ENCODE assay signal across 15 cellular contexts in genomic region chr22:22652573-22652972, GRCh38. TPM values are rescaled to one million over a fixed set of nuclear protein-coding genes. Genes with fewer than 3 reads are reported as not detected.
DNase-seq lines count a peak whose midpoint lies in the region; ATAC-seq, FAIRE-seq and TF ChIP-seq lines count a peak whose summit lies in the region.
"Not testable (repeated sequence)": the region's sequence is repeated elsewhere in the genome, so short reads cannot be mapped to it uniquely, and the experiment has no call there.
"Had no signal": no experiment of that assay in that cellular context is flagged by ENCODE, and none has a peak within 500 bp of the region (broad histone marks: within the 10 kb centered on the region; RNA-seq: fewer than 3 reads in every experiment).

No MANE protein-coding gene starts in this region.

- not testable (repeated sequence) for H3K9me3 Mint-ChIP-seq in memory B cell, neural progenitor cell

- not testable (repeated sequence) for H3K4ac ChIP-seq in IMR-90 (ENCODE audit: low read depth, low read length)

- no CpG with 5 or more reads among the region's 6 CpGs for WGBS in IMR-90 (ENCODE audit: extremely low coverage in 2 of 2, insufficient read length in 1 of 2), 2 experiments
- no CpG with 5 or more reads among the region's 6 CpGs for WGBS in GM12878 (ENCODE audit: insufficient coverage, insufficient replicate concordance, low lambda C conversion rate, missing lambda C conversion rate)

- not testable (repeated sequence) for H3F3A ChIP-seq in neural progenitor cell (ENCODE audit: low read depth)

- peaks cover 18% of the 10 kb centered on the region for H3K4me1 Mint-ChIP-seq in memory B cell
- peaks cover 13% of the 10 kb centered on the region for H3K4me1 Mint-ChIP-seq in neural progenitor cell

- H4K8ac ChIP-seq in IMR-90 (ENCODE audit: low read depth in 2 of 2, low read length in 2 of 2): not testable (repeated sequence)

- not testable (repeated sequence) for H3K18ac ChIP-seq in IMR-90 (ENCODE audit: low read depth, low read length)

- not testable (repeated sequence) for ATAC-seq in IMR-90 (ENCODE audit: low read depth); GM12878; memory B cell (ENCODE audit: low read depth)

- dilution Hi-C loops in IMR-90 (cut with HindIII; ENCODE audit: low sequenced_read_pairs, unreplicated experiment): not testable (repeated sequence)

- not testable (repeated sequence) for H3K4me2 ChIP-seq in IMR-90 (ENCODE audit: low read depth, low read length); GM12878 (ENCODE audit: control insufficient read depth, insufficient read depth); neural progenitor cell

- H2BK5ac ChIP-seq in IMR-90 (ENCODE audit: low read depth, low read length, poor library complexity, severe bottlenecking): peak overlapping the region; percentile 54

- not testable (repeated sequence) for H3K14ac ChIP-seq in IMR-90 (replicated peaks; ENCODE audit: low read depth, low read length)

- RAD21 ChIA-PET in GM12878 (lab: Charles Lee; ENCODE audit: unreplicated experiment): not testable (repeated sequence)

- H3K27me3 Mint-ChIP-seq in memory B cell; neural progenitor cell (ENCODE audit: insufficient read depth, low read depth): not testable (repeated sequence)

- SMC1A ChIA-PET in GM12878 (lab: Charles Lee; ENCODE audit: uncharacterized antibody, unreplicated experiment): not testable (repeated sequence)

- H3K9ac ChIP-seq in IMR-90 (ENCODE audit: low read depth, low read length); GM12878 (ENCODE audit: control insufficient read depth, insufficient read depth, low read length); neural progenitor cell: not testable (repeated sequence)

- CTCF ChIA-PET in IMR-90 (lab: Yijun Ruan, JAX); GM12878 (lab: Yijun Ruan, JAX): not testable (repeated sequence)

- TF ChIP-seq POLR2A in IMR-90 (IDR thresholded peaks at IDR 0.05; ENCODE audit: low read depth, low read length); GM12878 (IDR thresholded peaks at IDR 0.05; ENCODE audit: low read depth, low read length): not testable (repeated sequence)

- not testable (repeated sequence) for H3K9me1 ChIP-seq in IMR-90 (ENCODE audit: insufficient read depth, low read length)

- H2AK9ac ChIP-seq in IMR-90 (replicated peaks; ENCODE audit: low read depth, low read length, poor library complexity): not testable (repeated sequence)

- not testable (repeated sequence) for H3K36me3 Mint-ChIP-seq in memory B cell, neural progenitor cell

- not testable (repeated sequence) for H3K4me1 ChIP-seq in IMR-90 (ENCODE audit: control insufficient read depth, insufficient read depth, low read length); GM12878 (ENCODE audit: control insufficient read depth, insufficient read depth, low read length); neural progenitor cell

- not testable (repeated sequence) for H4K91ac ChIP-seq in IMR-90 (ENCODE audit: insufficient read depth, low read depth, low read length)

- not testable (repeated sequence) for H3K36me3 ChIP-seq in IMR-90 (ENCODE audit: control insufficient read depth, insufficient read depth, low read length); GM12878 (ENCODE audit: control insufficient read depth in 2 of 2, insufficient read depth in 2 of 2, low read length in 1 of 2); neural progenitor cell

- FAIRE-seq in GM12878 (lab: Jason Lieb, UNC): not testable (repeated sequence)

- POLR2A ChIA-PET in IMR-90 (lab: Charles Lee; ENCODE audit: unreplicated experiment); GM12878 (lab: Charles Lee): not testable (repeated sequence)

- not testable (repeated sequence) for H3K27ac ChIP-seq in IMR-90 (ENCODE audit: insufficient read depth, low read length); GM12878 (ENCODE audit: control insufficient read depth, insufficient read depth); neural progenitor cell

- not testable (repeated sequence) for H3K79me2 ChIP-seq in GM12878 (ENCODE audit: control insufficient read depth, insufficient read depth, low read length); neural progenitor cell (ENCODE audit: low read depth)

- H3K9me3 ChIP-seq in IMR-90 (ENCODE audit: control insufficient read depth, insufficient read depth, low read length); GM12878 (replicated peaks; ENCODE audit: control insufficient read depth, insufficient read depth, low read length); neural progenitor cell (ENCODE audit: low read depth): not testable (repeated sequence)

- H4K20me1 ChIP-seq in IMR-90 (ENCODE audit: insufficient read depth, low read length); GM12878 (ENCODE audit: control insufficient read depth, insufficient read depth); neural progenitor cell (ENCODE audit: low read depth): not testable (repeated sequence)

- not testable (repeated sequence) for H2BK15ac ChIP-seq in IMR-90 (ENCODE audit: low read depth, low read length)

- in situ Hi-C loops in IMR-90 (cut with MboI; ENCODE audit: low sequenced_read_pairs); GM12878 (cut with MboI): not testable (repeated sequence)

- not testable (repeated sequence) for H2BK20ac ChIP-seq in IMR-90 (ENCODE audit: low read depth, low read length)

- not testable (repeated sequence) for TF ChIP-seq EP300 in GM12878 (IDR thresholded peaks at IDR 0.05; ENCODE audit: borderline replicate concordance in 1 of 2, control insufficient read depth in 1 of 2, low read depth in 2 of 2, low read length in 2 of 2)

- BruUV-seq in IMR-90 (replicated peaks; lab: Mats Ljungman, UMichigan); GM12878 (replicated peaks; lab: Mats Ljungman, UMichigan): not testable (repeated sequence)

- not testable (repeated sequence) for H4K5ac ChIP-seq in IMR-90 (ENCODE audit: low read depth, low read length)

- not testable (repeated sequence) for H3K79me1 ChIP-seq in IMR-90 (ENCODE audit: low read depth in 1 of 2, low read length in 2 of 2)

- not testable (repeated sequence) for H3K27ac Mint-ChIP-seq in memory B cell, neural progenitor cell

- not testable (repeated sequence) for TF ChIP-seq CTCF in IMR-90 (conservative IDR thresholded peaks at IDR 0.05; ENCODE audit: low read depth, low read length); GM12878 (IDR thresholded peaks at IDR 0.05 in 2 of 3, conservative IDR thresholded peaks at IDR 0.05 in 1 of 3; ENCODE audit: control insufficient read depth in 2 of 3, extremely low read depth in 1 of 3, insufficient read depth in 1 of 3, low read depth in 3 of 3, low read length in 3 of 3); neural progenitor cell (IDR thresholded peaks at IDR 0.05)

- not testable (repeated sequence) for H3K4me3 ChIP-seq in IMR-90 (ENCODE audit: insufficient read depth, low read depth, low read length); GM12878; neural progenitor cell

- H2AK5ac ChIP-seq in IMR-90 (ENCODE audit: low read depth, low read length): peak overlapping the region; percentile 16; the same call in 1 of the 2 replicates

- H3K27me3 ChIP-seq in IMR-90 (ENCODE audit: control insufficient read depth, insufficient read depth, low read length); GM12878 (replicated peaks in 1 of 2; ENCODE audit: control insufficient read depth in 2 of 2, insufficient read depth in 2 of 2, low read length in 1 of 2): not testable (repeated sequence)
- H3K27me3 ChIP-seq in neural progenitor cell: peaks cover 18% of the 10 kb centered on the region

- H2AFZ ChIP-seq in IMR-90 (replicated peaks; ENCODE audit: low read length, poor library complexity); GM12878 (ENCODE audit: control insufficient read depth, low read depth, low read length); neural progenitor cell (replicated peaks): not testable (repeated sequence)

- not testable (repeated sequence) for H3K56ac ChIP-seq in IMR-90 (ENCODE audit: extremely low read depth, insufficient read depth, low read length)

- DNase-seq in IMR-90; GM12878 (ENCODE audit: low read depth, low spot score); memory B cell (ENCODE audit: low spot score in 2 of 2); neural progenitor cell (ENCODE audit: low spot score): not testable (repeated sequence)
- peak; percentile 44 for DNase-seq in activated CD8-positive, alpha-beta memory T cell treated with anti-CD3 and anti-CD28 coated beads for 24 hours
- DNase-seq in ecto neural progenitor cell (ENCODE audit: low spot score): peak; percentile 17

- H3K23ac ChIP-seq in IMR-90 (ENCODE audit: low read depth, low read length): not testable (repeated sequence)

- intact Hi-C loops in IMR-90 (cut with micrococcal nuclease); GM12878 (cut with micrococcal nuclease; ENCODE audit: unreplicated experiment): not testable (repeated sequence)

- H3K4me3 Mint-ChIP-seq in memory B cell: peak overlapping the region; percentile 55
- H3K4me3 Mint-ChIP-seq in neural progenitor cell: peak overlapping the region; percentile 14

- H2BK120ac ChIP-seq in IMR-90 (ENCODE audit: low read depth, low read length): not testable (repeated sequence)

- TF ChIP-seq RAD21 in IMR-90 (IDR thresholded peaks at IDR 0.05; ENCODE audit: low read length); GM12878 (IDR thresholded peaks at IDR 0.05; ENCODE audit: insufficient read depth, low read depth, low read length): not testable (repeated sequence)

RNA-seq across cellular contexts. Expression of gene GGTLC2, which starts 8.2 kb away (rescaled TPM):
- total RNA-seq in IMR-90 (2012; rRNA removed) (not detected in 2 replicates), GM12878 (2014; rRNA removed) (not detected in 2 replicates), GM12878 (2014; rRNA removed; fragmentation: Illumina TruSeq; extraction: Trizol) (not detected in 2 replicates), GM12878 (2021) (not detected in 2 replicates), neural progenitor cell (ENCODE audit: low replicate concordance) (not detected in 2 replicates)
- polyA plus RNA-seq in IMR-90 (2012; rRNA removed) (0.09 TPM in 1 of 2 replicates, not detected in the other), GM12878 (2011; rRNA removed) (not detected in 2 replicates), GM12878 (2014; fragmentation: Illumina TruSeq; extraction: Trizol) (not detected in 2 replicates), GM12878 (2014; fragmentation: Nextera tagmentation; extraction: Ambion mirVana) (not detected), GM12878 (2014; rRNA removed) (not detected in 2 replicates), GM12878 (2016; fragmentation: Nextera tagmentation; extraction: Ambion mirVana) (not detected)
- 0.08 TPM in 1 of 2 replicates, not detected in the other for polyA plus RNA-seq in IMR-90 (2012; cell fraction: cytosol; rRNA removed)
- polyA plus RNA-seq in IMR-90 (2012; cell fraction: nucleus; rRNA removed; ENCODE audit: low replicate concordance): 0.11 TPM in 1 of 2 replicates, not detected in the other
- total RNA-seq in GM12878 (2013; cell fraction: nucleolus; rRNA removed): not detected in 2 replicates
- not detected for polyA plus RNA-seq in GM12878 (2011; ENCODE audit: low read depth)
- polyA plus RNA-seq in GM12878 (2011; cell fraction: cytosol; rRNA removed): not detected in 2 replicates
- polyA plus RNA-seq in GM12878 (2011; cell fraction: nucleus; rRNA removed): not detected in 2 replicates
- polyA plus RNA-seq in GM12878 (2012): not detected in 2 replicates
- not detected in 2 replicates for polyA minus RNA-seq in GM12878 (2011; rRNA and poly(A)+ RNA removed)
- not detected in 2 replicates for polyA minus RNA-seq in GM12878 (2011; cell fraction: cytosol; rRNA and poly(A)+ RNA removed)
- polyA minus RNA-seq in GM12878 (2011; cell fraction: nucleus; rRNA and poly(A)+ RNA removed): not detected in 2 replicates
- total RNA-seq: A673; CD8-positive, alpha-beta T cell; H1; NCI-H460; PC-9; Right ventricle myocardium inferior; RPMI7951; SJSA1 had no signal
- polyA plus RNA-seq: H1, IgD-negative memory B cell had no signal
